ENCODE assay signal across 9 cellular contexts in genomic region chr22:31150615-31151014, GRCh38. TPM values are rescaled to one million over a fixed set of nuclear protein-coding genes. Genes with fewer than 3 reads are reported as not detected.
A peak's percentile ranks its signal among the peaks of the same experiment; 100 is the strongest.
DNase-seq lines count a peak whose midpoint lies in the region; ATAC-seq and TF ChIP-seq lines count a peak whose summit lies in the region.
"Had no signal": no experiment of that assay in that cellular context is flagged by ENCODE, and none has a peak within 500 bp of the region (broad histone marks: within the 10 kb centered on the region; RNA-seq: fewer than 3 reads in every experiment).

No MANE protein-coding gene starts in this region.

- H3K4me2 ChIP-seq in fibroblast of lung (ENCODE audit: extremely low read depth, insufficient read depth, low read length), result no peak overlapping the region

- TF ChIP-seq CTCF in AG04449 (IDR thresholded peaks at IDR 0.05; ENCODE audit: insufficient read depth, low read length, missing control alignments), result peak; percentile 55
- TF ChIP-seq CTCF in LNCAP (IDR thresholded peaks at IDR 0.05), result peak; percentile 32; the same call in 1 of the 2 replicates
- TF ChIP-seq CTCF in fibroblast of lung (conservative IDR thresholded peaks at IDR 0.05 in 1 of 2, IDR thresholded peaks at IDR 0.05 in 1 of 2; ENCODE audit: low read depth in 1 of 2, low read length in 2 of 2), result peak; percentile 11 to 45

- no peaks in the 10 kb centered on the region for H3K79me2 ChIP-seq in fibroblast of lung (ENCODE audit: control insufficient read depth, insufficient read depth, low read length)

- no peak for ATAC-seq in HG03460 (IDR thresholded peaks at IDR 0.05; ENCODE audit: unreplicated experiment)
- ATAC-seq: gastrocnemius medialis had no signal

- H4K20me1 ChIP-seq in fibroblast of lung (ENCODE audit: control insufficient read depth, extremely low read depth, insufficient read depth, low read length), result no peaks in the 10 kb centered on the region

- no peak overlapping the region for H3K4me3 ChIP-seq in AG04449 (ENCODE audit: low read depth, low read length)
- no peak overlapping the region for H3K4me3 ChIP-seq in fibroblast of lung (replicated peaks in 1 of 4; ENCODE audit: control extremely low read depth in 1 of 4, insufficient read depth in 1 of 4, low read depth in 3 of 4, low read length in 4 of 4)
- H3K4me3 ChIP-seq: gastrocnemius medialis had no signal

- POLR2A ChIA-PET in AG04449 (lab: Yijun Ruan, JAX), result no interaction called here

- H3K36me3 ChIP-seq in fibroblast of lung (ENCODE audit: control insufficient read depth, insufficient read depth, low read length), result no peaks in the 10 kb centered on the region
- H3K36me3 ChIP-seq: gastrocnemius medialis had no signal

- H3K27me3 ChIP-seq in fibroblast of lung (ENCODE audit: control insufficient read depth, insufficient read depth, low read length), result no peaks in the 10 kb centered on the region
- H3K27me3 ChIP-seq: gastrocnemius medialis had no signal

- CTCF ChIA-PET in AG04449 (lab: Yijun Ruan, JAX), result interaction anchor here (0.7 to 16.4 kb wide), 6 partner anchors 9 to 387 kb away, joined by 3 to 160 read pairs (median 14); partner anchors contain the start of genes RNF185 and SELENOM

- no peaks in the 10 kb centered on the region for H3K9me3 ChIP-seq in fibroblast of lung (ENCODE audit: control insufficient read depth, insufficient read depth, low read depth, low read length)
- H3K9me3 ChIP-seq: gastrocnemius medialis had no signal

- DNase-seq in AG04449 (ENCODE audit: low read depth, low spot score) (no peak), fibroblast of lung (ENCODE audit: low read depth in 2 of 2) (no peak), NCI-H1694 treated with DMSO at 0.1 percent for 48 hours (lab: John Stamatoyannopoulos, UW) (no peak), GDM1 (lab: John Stamatoyannopoulos, UW) (no peak)
- DNase-seq: activated CD4-positive, alpha-beta T cell treated with anti-CD3 and anti-CD28 coated beads, Interleukin-2, amount 50 U/mL, for 1 hour; gastrocnemius medialis had no signal

- H3K9ac ChIP-seq in fibroblast of lung (ENCODE audit: insufficient read depth, low read length), result no peak overlapping the region

- H2AFZ ChIP-seq in fibroblast of lung (ENCODE audit: low read length), result no peak overlapping the region

- no peak overlapping the region for H3K27ac ChIP-seq in fibroblast of lung (ENCODE audit: insufficient read depth, low read length)
- H3K27ac ChIP-seq: gastrocnemius medialis had no signal

- peaks cover 4% of the 10 kb centered on the region for H3K4me1 ChIP-seq in fibroblast of lung (ENCODE audit: control insufficient read depth, extremely low read depth, insufficient read depth, low read length)

RNA-seq across cellular contexts. Expression of gene RNF185, which starts 9.4 kb away (rescaled TPM):
- total RNA-seq in fibroblast of lung, result 25.7 and 31.2 TPM in 2 replicates
- 55.8 and 56.1 TPM in 2 replicates for polyA plus RNA-seq in fibroblast of lung
- polyA plus RNA-seq in fibroblast of lung (2012), result 33.1 and 36.3 TPM in 2 replicates
- 41.9 and 43.5 TPM in 2 replicates for polyA minus RNA-seq in fibroblast of lung (ENCODE audit: low replicate concordance)

RNA-seq across cellular contexts. Expression of gene PLA2G3, which starts 10.3 kb away (rescaled TPM):
- 0.33 TPM in 1 of 2 replicates, not detected in the other for total RNA-seq in fibroblast of lung
- polyA plus RNA-seq in fibroblast of lung, result 0.18 and 0.61 TPM in 2 replicates
- 0.16 and 0.92 TPM in 2 replicates for polyA plus RNA-seq in fibroblast of lung (2012)
- polyA minus RNA-seq in fibroblast of lung (ENCODE audit: low replicate concordance), result 0.43 TPM in 1 of 2 replicates, not detected in the other
- total RNA-seq: gastrocnemius medialis had no signal
- polyA plus RNA-seq: neural cell had no signal

RNA-seq across cellular contexts. Expression of gene INPP5J, which starts 27.8 kb away (rescaled TPM):
- total RNA-seq in fibroblast of lung, result 0.26 and 0.33 TPM in 2 replicates
- 0.17 and 0.23 TPM in 2 replicates for polyA plus RNA-seq in fibroblast of lung
- polyA plus RNA-seq in fibroblast of lung (2012), result 0.44 and 0.45 TPM in 2 replicates
- polyA minus RNA-seq in fibroblast of lung (ENCODE audit: low replicate concordance), result 0.27 TPM in 1 of 2 replicates, not detected in the other

RNA-seq across cellular contexts. Expression of gene SELENOM, which starts 43.2 kb away (rescaled TPM):
- total RNA-seq in fibroblast of lung, result 127 and 132 TPM in 2 replicates
- polyA plus RNA-seq in fibroblast of lung, result 93.5 and 130 TPM in 2 replicates
- 194 and 266 TPM in 2 replicates for polyA plus RNA-seq in fibroblast of lung (2012)
- polyA minus RNA-seq in fibroblast of lung (ENCODE audit: low replicate concordance), result 41.9 and 111 TPM in 2 replicates
